9 cellular contexts compared by ENCODE assay signal in genomic region chr13:91174886-91175501, GRCh38.
DNase-seq lines count a peak whose midpoint lies in the region; ATAC-seq and TF ChIP-seq lines count a peak whose summit lies in the region.
"Had no signal": no experiment of that assay in that cellular context is flagged by ENCODE, and none has a peak within 500 bp of the region (broad histone marks: within the 10 kb centered on the region; RNA-seq: fewer than 3 reads in every experiment).

No MANE protein-coding gene starts in this region.

- no peaks in the 10 kb centered on the region for H3K36me3 ChIP-seq in hepatocyte (replicated peaks; ENCODE audit: insufficient read depth, low read depth)
- H3K36me3 ChIP-seq: tibial nerve had no signal

- H3K9me3 ChIP-seq in hepatocyte (ENCODE audit: low read depth): no peaks in the 10 kb centered on the region
- H3K9me3 ChIP-seq: tibial nerve had no signal

- H3K4me3 ChIP-seq in astrocyte of the spinal cord (ENCODE audit: low read depth, low read length) (peak overlapping the region; percentile 36), hepatocyte (no peak overlapping the region)

- 48% methylated on average over 52 of the region's 52 CpGs for WGBS in hepatocyte (ENCODE audit: low lambda C conversion rate, missing lambda C conversion rate)

- H3K27me3 ChIP-seq in hepatocyte: no peaks in the 10 kb centered on the region

- in situ Hi-C loops in astrocyte of the spinal cord (cut with HindIII; ENCODE audit: low sequenced_read_pairs): no loop called here

- peak overlapping the region; percentile 63 for H2AFZ ChIP-seq in hepatocyte

- H3K9me2 ChIP-seq in hepatocyte (replicated peaks; ENCODE audit: insufficient read depth): no peaks in the 10 kb centered on the region

- DNase-seq in D341Med (ENCODE audit: low spot score) (peak; percentile 42), astrocyte of the spinal cord (ENCODE audit: low read depth, low spot score) (no peak), hepatocyte (ENCODE audit: low spot score) (no peak), retina (peak; percentile 64), A172 (ENCODE audit: low spot score) (no peak), globus pallidus (ENCODE audit: low spot score) (no peak)
- DNase-seq in activated CD4-positive, alpha-beta T cell treated with anti-CD3 and anti-CD28 coated beads for 48 hours: no peak

- no peaks in the 10 kb centered on the region for H3K79me2 ChIP-seq in hepatocyte

- peak overlapping the region; percentile 76 for H3K4me2 ChIP-seq in hepatocyte

- no peaks in the 10 kb centered on the region for H4K20me1 ChIP-seq in hepatocyte (ENCODE audit: insufficient read depth, poor library complexity, severe bottlenecking)

- no peak overlapping the region for H3K27ac ChIP-seq in hepatocyte
- H3K27ac ChIP-seq: tibial nerve had no signal

- no peaks in the 10 kb centered on the region for H3K4me1 ChIP-seq in hepatocyte (ENCODE audit: insufficient read depth)
- H3K4me1 ChIP-seq: tibial nerve had no signal

- ATAC-seq in GM18502 (IDR thresholded peaks at IDR 0.05; ENCODE audit: poor library complexity, unreplicated experiment): no peak

- TF ChIP-seq CTCF in astrocyte of the spinal cord (IDR thresholded peaks at IDR 0.05; ENCODE audit: low read depth, low read length) (no peak), hepatocyte (IDR thresholded peaks at IDR 0.05; ENCODE audit: poor library complexity) (no peak)

Comparison
In these comparisons a context has a peak if more than half of its experiments do, and no peak if none do; other contexts are left out.
1. DNase-seq: peak in D341Med (single experiment) and retina (single experiment); none in astrocyte of the spinal cord (single experiment), hepatocyte (single experiment), A172 (single experiment), globus pallidus (single experiment) and activated CD4-positive, alpha-beta T cell treated with anti-CD3 and anti-CD28 coated beads for 48 hours (single experiment).